In the genomic region with DNA sequence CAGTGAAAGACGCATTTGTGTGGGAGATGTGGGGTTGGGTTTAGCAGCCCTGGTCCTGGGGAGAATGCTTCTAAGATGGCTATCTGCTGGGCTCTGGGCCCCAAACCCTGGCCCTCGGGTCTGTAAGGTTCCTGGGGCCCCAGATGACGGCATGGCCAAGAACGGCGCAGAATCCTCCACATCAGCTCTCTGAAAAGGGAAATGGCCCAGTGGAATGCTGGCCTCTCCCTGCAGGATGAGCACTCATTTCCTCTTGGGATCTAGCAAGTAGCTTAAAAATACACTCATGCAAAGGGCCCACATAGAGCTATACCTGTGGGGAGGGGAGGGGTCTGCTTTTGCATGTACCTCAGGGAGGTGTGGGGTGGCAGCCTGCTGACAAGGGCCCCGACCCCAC, we compare ENCODE assay signal across 8 cellular contexts. TPM values are rescaled to one million over a fixed set of nuclear protein-coding genes. Genes with fewer than 3 reads are reported as not detected.
DNase-seq lines count a peak whose midpoint lies in the region; ATAC-seq and TF ChIP-seq lines count a peak whose summit lies in the region.

No MANE protein-coding gene starts in this region.

- H3K36me3 ChIP-seq in A673 (ENCODE audit: insufficient read depth, low read length, poor library complexity, severe bottlenecking) = no peaks in the 10 kb centered on the region
- H3K36me3 ChIP-seq in MG63 = no peaks in the 10 kb centered on the region

- peak overlapping the region; percentile 79 for H3K27ac ChIP-seq in A673 (ENCODE audit: low read depth, low read length, poor library complexity, severe bottlenecking)

- peaks cover 29% of the 10 kb centered on the region for H3K4me1 ChIP-seq in A673 (ENCODE audit: insufficient read depth, low read length, poor library complexity, severe bottlenecking)

- H3K9me3 Mint-ChIP-seq in dendritic cell treated with granulocyte-macrophage colony-stimulating factor and Interleukin-4, amounts not matched to agents 40 ng/mL and 50 ng/mL, for 4 days = no peaks in the 10 kb centered on the region

- H3K4me3 ChIP-seq in A673 (ENCODE audit: low read depth, low read length, poor library complexity, severe bottlenecking) (peak overlapping the region; percentile 38), MG63 (peak overlapping the region; percentile 38)

- H3K4me3 Mint-ChIP-seq in dendritic cell treated with granulocyte-macrophage colony-stimulating factor and Interleukin-4, amounts not matched to agents 40 ng/mL and 50 ng/mL, for 4 days = peak overlapping the region; percentile 57

- TF ChIP-seq CTCF in A673 (conservative IDR thresholded peaks at IDR 0.05; ENCODE audit: low read depth, low read length) = no peak

- H3K36me3 Mint-ChIP-seq in dendritic cell treated with granulocyte-macrophage colony-stimulating factor and Interleukin-4, amounts not matched to agents 40 ng/mL and 50 ng/mL, for 4 days (ENCODE audit: low read depth) = no peaks in the 10 kb centered on the region

- no peak for DNase-seq in A673 (ENCODE audit: low spot score)
- DNase-seq in MG63 = no peak
- DNase-seq in myocyte (ENCODE audit: low read depth) = peak; percentile 37
- no peak for DNase-seq in NCI-H82 treated with DMSO at 0.1 percent for 48 hours (lab: John Stamatoyannopoulos, UW; ENCODE audit: unreplicated experiment)
- DNase-seq in germinal center (ENCODE audit: low spot score) = no peak
- DNase-seq in NCI-H526 (lab: John Stamatoyannopoulos, UW) = no peak

- no peak for ATAC-seq in HG03196 (IDR thresholded peaks at IDR 0.05; ENCODE audit: unreplicated experiment)

- H3K9me3 ChIP-seq in A673 (ENCODE audit: low read depth, low read length, poor library complexity, severe bottlenecking) = no peaks in the 10 kb centered on the region
- H3K9me3 ChIP-seq in MG63 = no peaks in the 10 kb centered on the region

- CTCF ChIA-PET in A673 (lab: Charles Lee) = no interaction called here

- H3K27me3 Mint-ChIP-seq in dendritic cell treated with granulocyte-macrophage colony-stimulating factor and Interleukin-4, amounts not matched to agents 40 ng/mL and 50 ng/mL, for 4 days = peaks cover 68% of the 10 kb centered on the region

- peaks cover 67% of the 10 kb centered on the region for H3K4me1 Mint-ChIP-seq in dendritic cell treated with granulocyte-macrophage colony-stimulating factor and Interleukin-4, amounts not matched to agents 40 ng/mL and 50 ng/mL, for 4 days (ENCODE audit: low read depth)

- H3K27ac Mint-ChIP-seq in dendritic cell treated with granulocyte-macrophage colony-stimulating factor and Interleukin-4, amounts not matched to agents 40 ng/mL and 50 ng/mL, for 4 days = peak overlapping the region; percentile 87

- H3K27me3 ChIP-seq in A673 (replicated peaks; ENCODE audit: insufficient read depth, low read depth, low read length, poor library complexity) (no peaks in the 10 kb centered on the region), MG63 (no peaks in the 10 kb centered on the region)

- TSS peak; percentile 94 for BruUV-seq in A673 (replicated peaks; lab: Mats Ljungman, UMichigan)

- intact Hi-C loops in A673 (cut with micrococcal nuclease; ENCODE audit: unreplicated experiment) = loop anchor here (2.0 to 5.0 kb wide), 2 partner anchors 147 to 342 kb away; no protein-coding TSS in a partner anchor
- intact Hi-C loops in dendritic cell treated with granulocyte-macrophage colony-stimulating factor and Interleukin-4, amounts not matched to agents 40 ng/mL and 50 ng/mL, for 4 days (cut with micrococcal nuclease) = loop anchor here (2.0 to 10.0 kb wide), 3 partner anchors 91 to 191 kb away; no protein-coding TSS in a partner anchor

- POLR2A ChIA-PET in A673 (lab: Charles Lee; ENCODE audit: low non-redundant PET) = no interaction called here

RNA-seq across cellular contexts. Expression of a gene that starts 37.5 kb away (rescaled TPM):
- total RNA-seq in A673 (2021) (not detected in 2 replicates), myocyte (not detected in 2 replicates)
- not detected in 2 replicates for total RNA-seq in MG63 (2014; rRNA removed; shearing (Covaris generic); ENCODE audit: low replicate concordance)
- polyA plus RNA-seq in myocyte (2012) = 0.03 TPM
